Comparison of ENCODE assay signal across 9 cellular contexts in genomic region chr4:88017516-88018302, GRCh38. TPM values are rescaled to one million over a fixed set of nuclear protein-coding genes. Genes with fewer than 3 reads are reported as not detected.
DNase-seq lines count a peak whose midpoint lies in the region; ATAC-seq, FAIRE-seq and TF ChIP-seq lines count a peak whose summit lies in the region.
"Had no signal": no experiment of that assay in that cellular context is flagged by ENCODE, and none has a peak within 500 bp of the region (broad histone marks: within the 10 kb centered on the region; RNA-seq: fewer than 3 reads in every experiment).

No MANE protein-coding gene starts in this region.

- H3K36me3 Mint-ChIP-seq in natural killer cell treated with Interleukin-12 subunit alpha and Interleukin-12 subunit beta and Interleukin-15 and Interleukin-18, amount 100 ng/mL, for 72 hours, result no peaks in the 10 kb centered on the region

- TF ChIP-seq CTCF in body of pancreas (IDR thresholded peaks at IDR 0.05) (no peak), right atrium auricular region (IDR thresholded peaks at IDR 0.05) (no peak)

- H3K27ac ChIP-seq in GM23248 (peak overlapping the region; percentile 98), body of pancreas (peak overlapping the region in 3 of 4 donors; percentile 49 to 77 (median 58)), right atrium auricular region (peak overlapping the region; percentile 81 to 86)

- no peaks in the 10 kb centered on the region for H3K27me3 ChIP-seq in GM23248 (replicated peaks; ENCODE audit: insufficient read depth)
- H3K27me3 ChIP-seq in body of pancreas, result no peaks in the 10 kb centered on the region
- no peaks in the 10 kb centered on the region for H3K27me3 ChIP-seq in right atrium auricular region
- no peaks in the 10 kb centered on the region for H3K27me3 ChIP-seq in skeletal muscle satellite cell (ENCODE audit: control insufficient read depth, insufficient read depth, low read length)

- H3K9me3 ChIP-seq in GM23248 (ENCODE audit: low read depth), result no peaks in the 10 kb centered on the region
- H3K9me3 ChIP-seq in body of pancreas, result no peaks in the 10 kb centered on the region
- H3K9me3 ChIP-seq in right atrium auricular region, result no peaks in the 10 kb centered on the region
- H3K9me3 ChIP-seq in skeletal muscle satellite cell (replicated peaks; ENCODE audit: low read length), result no peaks in the 10 kb centered on the region

- ATAC-seq in body of pancreas, result peak; percentile 63
- no peak for ATAC-seq in natural killer cell treated with Interleukin-12 subunit alpha and Interleukin-12 subunit beta and Interleukin-15 and Interleukin-18, amount 100 ng/mL, for 72 hours

- DNase-seq in GM23248 (peak; percentile 98), body of pancreas (peak in 1 of 4 donors; percentile 20), right atrium auricular region (ENCODE audit: low spot score) (no peak), GM12891 (ENCODE audit: insufficient read length, low spot score) (no peak), HEK293T (ENCODE audit: extremely low spot score) (no peak), NCI-H2107 treated with DMSO at 0.1 percent for 48 hours (lab: John Stamatoyannopoulos, UW; ENCODE audit: unreplicated experiment) (no peak)
- no peak for DNase-seq in natural killer cell treated with Interleukin-12 subunit alpha and Interleukin-12 subunit beta and Interleukin-15 and Interleukin-18, amount 100 ng/mL, for 72 hours (ENCODE audit: low spot score)
- DNase-seq: cerebellar nuclear complex had no signal

- H3K4me3 ChIP-seq in GM23248 (peak overlapping the region; percentile 50), body of pancreas (no peak overlapping the region), right atrium auricular region (no peak overlapping the region), skeletal muscle satellite cell (ENCODE audit: low read length) (peak overlapping the region; percentile 65)

- H3K27ac Mint-ChIP-seq in natural killer cell treated with Interleukin-12 subunit alpha and Interleukin-12 subunit beta and Interleukin-15 and Interleukin-18, amount 100 ng/mL, for 72 hours, result no peak overlapping the region

- CTCF ChIA-PET in HEK293T (lab: Yijun Ruan, JAX), result no interaction called here

- POLR2A ChIA-PET in HEK293T (lab: Yijun Ruan, JAX), result no interaction called here

- TF ChIP-seq POLR2A in body of pancreas (IDR thresholded peaks at IDR 0.05) (no peak), GM12891 (IDR thresholded peaks at IDR 0.05; ENCODE audit: low read depth, low read length) (no peak)

- H3K9me3 Mint-ChIP-seq in natural killer cell treated with Interleukin-12 subunit alpha and Interleukin-12 subunit beta and Interleukin-15 and Interleukin-18, amount 100 ng/mL, for 72 hours, result no peaks in the 10 kb centered on the region

- peaks cover 87% of the 10 kb centered on the region for H3K79me2 ChIP-seq in GM23248 (ENCODE audit: insufficient read depth)

- H3K4me1 Mint-ChIP-seq in natural killer cell treated with Interleukin-12 subunit alpha and Interleukin-12 subunit beta and Interleukin-15 and Interleukin-18, amount 100 ng/mL, for 72 hours (ENCODE audit: low read depth in 2 of 2), result peaks cover 7 to 12% of the 10 kb centered on the region in 2 donors

- peaks cover 40% of the 10 kb centered on the region for H3F3A ChIP-seq in GM23248 (ENCODE audit: insufficient read depth)

- H3K9ac ChIP-seq in GM23248 (peak overlapping the region; percentile 78), skeletal muscle satellite cell (ENCODE audit: low read depth, low read length) (peak overlapping the region; percentile 83)

- H3K4me1 ChIP-seq in GM23248 (ENCODE audit: insufficient read depth) (peaks cover 35% of the 10 kb centered on the region), body of pancreas (peaks cover 23% of the 10 kb centered on the region), right atrium auricular region (peaks cover 0 to 53% of the 10 kb centered on the region in 2 donors), skeletal muscle satellite cell (ENCODE audit: control insufficient read depth, insufficient read depth, low read length) (peaks cover 29% of the 10 kb centered on the region)

- H4K20me1 ChIP-seq in GM23248 (ENCODE audit: insufficient read depth), result no peaks in the 10 kb centered on the region

- in situ Hi-C loops in GM23248 (cut with MboI), result no loop called here

- no peak overlapping the region for H3K4me3 Mint-ChIP-seq in natural killer cell treated with Interleukin-12 subunit alpha and Interleukin-12 subunit beta and Interleukin-15 and Interleukin-18, amount 100 ng/mL, for 72 hours

- intact Hi-C loops in body of pancreas (cut with DNase I), result no loop called here

- no peaks in the 10 kb centered on the region for H3K27me3 Mint-ChIP-seq in natural killer cell treated with Interleukin-12 subunit alpha and Interleukin-12 subunit beta and Interleukin-15 and Interleukin-18, amount 100 ng/mL, for 72 hours

- peaks cover 13% of the 10 kb centered on the region; the same call in 1 of the 2 replicates for H3K36me3 ChIP-seq in GM23248 (ENCODE audit: low read depth)
- no peaks in the 10 kb centered on the region for H3K36me3 ChIP-seq in body of pancreas (replicated peaks in 1 of 2; ENCODE audit: insufficient read depth in 1 of 2, low read depth in 2 of 2)
- peaks cover 9% of the 10 kb centered on the region for H3K36me3 ChIP-seq in right atrium auricular region
- H3K36me3 ChIP-seq in skeletal muscle satellite cell (ENCODE audit: insufficient read depth, low read length), result peaks cover 27% of the 10 kb centered on the region

- H3K4me2 ChIP-seq in GM23248 (ENCODE audit: unreplicated experiment) (peak overlapping the region; percentile 73), skeletal muscle satellite cell (ENCODE audit: low read length) (peak overlapping the region; percentile 79)

- H3K9me2 ChIP-seq in GM23248 (ENCODE audit: insufficient read depth), result no peaks in the 10 kb centered on the region

- no peak overlapping the region for H2AFZ ChIP-seq in GM23248

- 42 to 43% methylated on average over 7 of the region's 7 CpGs for WGBS in GM23248 (ENCODE audit: low coverage in 1 of 2, low lambda C conversion rate in 2 of 2, missing lambda C conversion rate in 2 of 2), 2 experiments
- 73 to 74% methylated on average over 7 of the region's 7 CpGs for WGBS in body of pancreas, 2 donors

- no peak for FAIRE-seq in GM12891 (lab: Jason Lieb, UNC)

TF ChIP-seq in GM12891, 5 proteins besides CTCF, POLR2A, EP300 and RAD21:
- TF ChIP-seq TAF1 (IDR thresholded peaks at IDR 0.05; ENCODE audit: low read depth, low read length) (no peak), PAX5 (IDR thresholded peaks at IDR 0.05; ENCODE audit: insufficient read depth, low read length, severe bottlenecking) (no peak), POU2F2 (IDR thresholded peaks at IDR 0.05; ENCODE audit: low read depth, low read length) (no peak), POLR2AphosphoS5 (IDR thresholded peaks at IDR 0.05; ENCODE audit: low read depth, low read length) (no peak), SPI1 (IDR thresholded peaks at IDR 0.05; ENCODE audit: low read depth, low read length) (no peak)

TF ChIP-seq in HEK293T, 16 proteins besides CTCF, POLR2A, EP300 and RAD21:
- TF ChIP-seq TARDBP (IDR thresholded peaks at IDR 0.05) (no peak), NFRKB (IDR thresholded peaks at IDR 0.05) (no peak)

RNA-seq across cellular contexts. Expression of gene PKD2, which starts 10.3 kb away (rescaled TPM):
- total RNA-seq in GM23248 (2014; rRNA removed; shearing (Covaris generic)), result 125 and 136 TPM in 2 replicates
- polyA plus RNA-seq in GM23248 (2016; fragmentation: Nextera tagmentation; extraction: Ambion mirVana), result 33.0 and 35.0 TPM in 2 replicates
- 10 to 100 TPM; 29.8 to 33.6 TPM for total RNA-seq in body of pancreas
- 10 to 100 TPM; 21.5 to 32.7 TPM for total RNA-seq in right atrium auricular region
- total RNA-seq in skeletal muscle satellite cell (2012; rRNA removed), result 32.3 and 32.7 TPM in 2 replicates
- 10 to 100 TPM in 1 of 2 donors, 1 to 10 TPM in 1; 7.8 to 19.5 TPM for total RNA-seq in natural killer cell treated with Interleukin-12 subunit alpha and Interleukin-12 subunit beta and Interleukin-15 and Interleukin-18, amount 100 ng/mL, for 72 hours
- 3.4 TPM for polyA plus RNA-seq in GM12891 (2012; ENCODE audit: low read depth, missing spikeins)

RNA-seq across cellular contexts. Expression of gene SPP1, which starts 42.2 kb away (rescaled TPM):
- total RNA-seq in GM23248 (2014; rRNA removed; shearing (Covaris generic)), result 2.7 and 3.1 TPM in 2 replicates
- polyA plus RNA-seq in GM23248 (2016; fragmentation: Nextera tagmentation; extraction: Ambion mirVana), result 3.5 and 4.4 TPM in 2 replicates
- 100 to 1,000 TPM in 1 of 2 donors, 10 to 100 TPM in 1; 62.8 to 154 TPM for total RNA-seq in body of pancreas
- total RNA-seq in right atrium auricular region, result 10 to 100 TPM; 15.0 to 41.3 TPM
- 2.0 and 3.5 TPM in 2 replicates for total RNA-seq in skeletal muscle satellite cell (2012; rRNA removed)
- total RNA-seq in natural killer cell treated with Interleukin-12 subunit alpha and Interleukin-12 subunit beta and Interleukin-15 and Interleukin-18, amount 100 ng/mL, for 72 hours, result not detected
- not detected for polyA plus RNA-seq in GM12891 (2012; ENCODE audit: low read depth, missing spikeins)

Comparison
In these comparisons a context has a peak if more than half of its experiments do, and no peak if none do; other contexts are left out.
1. H3K4me3 ChIP-seq: peak in GM23248 (single experiment) and skeletal muscle satellite cell (single experiment); none in body of pancreas (0 of 2) and right atrium auricular region (0 of 2).
2. Peak in every context shown above with its lines, with median percentiles within 50 percentile points of each other: H3K27ac ChIP-seq.